ENCODE assay signal across 30 cellular contexts in genomic region chr18:9293948-9294347, GRCh38. TPM values are rescaled to one million over a fixed set of nuclear protein-coding genes. Genes with fewer than 3 reads are reported as not detected.
DNase-seq lines count a peak whose midpoint lies in the region; ATAC-seq, FAIRE-seq and TF ChIP-seq lines count a peak whose summit lies in the region.
"Had no signal": no experiment of that assay in that cellular context is flagged by ENCODE, and none has a peak within 500 bp of the region (broad histone marks: within the 10 kb centered on the region; RNA-seq: fewer than 3 reads in every experiment).

No MANE protein-coding gene starts in this region.

- DNase-seq in K562 (ENCODE audit: extremely low read depth in 1 of 4, low spot score in 3 of 4): no peak
- no peak for DNase-seq in OCI-M2 (lab: John Stamatoyannopoulos, UW; ENCODE audit: unreplicated experiment)
- DNase-seq in DMS153 treated with DMSO at 0.1 percent for 48 hours (lab: John Stamatoyannopoulos, UW; ENCODE audit: unreplicated experiment): no peak
- DNase-seq: 8988T; ACHN; AML-193; BE2C; C1 segment of cervical spinal cord; Caco-2; Calu3; CD4-positive, alpha-beta memory T cell; CD4-positive, alpha-beta T cell; CD4-positive, CD25-positive, alpha-beta regulatory T cell; CD8-positive, alpha-beta memory T cell; CD8-positive, alpha-beta T cell; COR-L47; DMS 273 treated with DMSO at 0.1 percent for 48 hours; DMS153; DMS53; DMS79; DMS79 treated with DMSO at 0.1 percent for 48 hours; DND-41; EL had no signal

- H3K4me3 ChIP-seq in HEK293 (ENCODE audit: low read depth, low read length) (no peak overlapping the region), K562 (no peak overlapping the region)
- H3K4me3 ChIP-seq: A549, BLaER1 had no signal

- no peak for TF ChIP-seq CTCF in HEK293 (tag by site-specific recombination; IDR thresholded peaks at IDR 0.05)
- TF ChIP-seq CTCF in K562 (IDR thresholded peaks at IDR 0.05 in 2 of 3, conservative IDR thresholded peaks at IDR 0.05 in 1 of 3; ENCODE audit: insufficient read depth in 2 of 3, low read depth in 1 of 3, low read length in 3 of 3): no peak

- POLR2A ChIA-PET in HEK293 (lab: Yijun Ruan, JAX): no interaction called here
- POLR2A ChIA-PET in K562 (lab: Yijun Ruan, JAX): interaction anchor here (1.6 kb wide), 1 partner anchor 18 kb away, joined by 3 read pairs; no protein-coding TSS in a partner anchor

- 8% methylated on average over 1 of the region's 1 CpG for WGBS in K562 (ENCODE audit: insufficient coverage, low coverage, missing lambda C conversion rate)

- no peak overlapping the region for H2AFZ ChIP-seq in K562 (ENCODE audit: low read depth, low read length)

- TF ChIP-seq RAD21 in K562 (CRISPR knock-in tag; conservative IDR thresholded peaks at IDR 0.05 in 1 of 2, IDR thresholded peaks at IDR 0.05 in 1 of 2): no peak

- H3K36me3 ChIP-seq in HEK293 (ENCODE audit: control insufficient read depth in 2 of 2, insufficient read depth in 1 of 2, low read length in 2 of 2): no peaks in the 10 kb centered on the region
- H3K36me3 ChIP-seq in K562 (ENCODE audit: control insufficient read depth, insufficient read depth, low read length): no peaks in the 10 kb centered on the region
- H3K36me3 ChIP-seq: BE2C; BLaER1; BLaER1 treated with 17β-estradiol and CSF1 and Interleukin-3, amounts not matched to agents 10 nM and 100 nM had no signal

- H3K4me2 ChIP-seq in K562 (ENCODE audit: insufficient read depth, low read length): no peak overlapping the region
- H3K4me2 ChIP-seq: A549; BLaER1; BLaER1 treated with 17β-estradiol and CSF1 and Interleukin-3, amounts not matched to agents 10 nM and 100 nM had no signal

- no peak for ATAC-seq in K562
- ATAC-seq: A549; CD8-positive, alpha-beta T cell had no signal

- TF ChIP-seq POLR2A in K562 (conservative IDR thresholded peaks at IDR 0.05): no peak

- no peaks in the 10 kb centered on the region for H3K79me2 ChIP-seq in K562 (ENCODE audit: control insufficient read depth, insufficient read depth, low read length)

- TF ChIP-seq EP300 in K562 (IDR thresholded peaks at IDR 0.05; ENCODE audit: low read length): no peak

- CTCF ChIA-PET in HEK293 (lab: Yijun Ruan, JAX) (no interaction called here), K562 (lab: Yijun Ruan, JAX; ENCODE audit: low intra/inter-chr PET ratio) (no interaction called here)

- in situ Hi-C loops in K562 (cut with MboI): no loop called here

- no peak overlapping the region for H3K9ac ChIP-seq in K562 (ENCODE audit: insufficient read depth in 1 of 2, low read depth in 2 of 2, low read length in 2 of 2)
- H3K9ac ChIP-seq: BLaER1; BLaER1 treated with 17β-estradiol and CSF1 and Interleukin-3, amounts not matched to agents 10 nM and 100 nM had no signal

- H3K9me3 ChIP-seq in HEK293 (ENCODE audit: control insufficient read depth, insufficient read depth, low read depth, low read length): no peaks in the 10 kb centered on the region; the same call in 1 of the 2 replicates
- peaks cover 10% of the 10 kb centered on the region for H3K9me3 ChIP-seq in K562 (replicated peaks; ENCODE audit: control insufficient read depth, insufficient read depth, low read depth, low read length)
- H3K9me3 ChIP-seq: BE2C had no signal

- no peaks in the 10 kb centered on the region for H3K9me1 ChIP-seq in K562 (ENCODE audit: control insufficient read depth, insufficient read depth, low read length)

- FAIRE-seq in K562 (lab: Jason Lieb, UNC): no peak
- FAIRE-seq: A204.1, A549, D721Med had no signal

- no TSS peak for BruUV-seq in K562 (replicated peaks; lab: Mats Ljungman, UMichigan)

- H4K20me1 ChIP-seq in K562 (replicated peaks; ENCODE audit: control insufficient read depth, insufficient read depth, low read length): no peaks in the 10 kb centered on the region
- H4K20me1 ChIP-seq: BLaER1; BLaER1 treated with 17β-estradiol and CSF1 and Interleukin-3, amounts not matched to agents 10 nM and 100 nM had no signal

- H3K27ac ChIP-seq in HEK293 (ENCODE audit: extremely low read depth, low read depth, low read length) (no peak overlapping the region), K562 (ENCODE audit: extremely low read depth, low read depth, low read length) (no peak overlapping the region)
- H3K27ac ChIP-seq: 22Rv1; A549; BLaER1; BLaER1 treated with 17β-estradiol and CSF1 and Interleukin-3, amounts not matched to agents 10 nM and 100 nM had no signal

- intact Hi-C loops in K562 (cut with micrococcal nuclease): no loop called here

- H3K4me1 ChIP-seq in HEK293 (ENCODE audit: control insufficient read depth, insufficient read depth, low read length): no peaks in the 10 kb centered on the region
- H3K4me1 ChIP-seq in K562 (replicated peaks in 1 of 2; ENCODE audit: control insufficient read depth in 2 of 2, insufficient read depth in 2 of 2, low read length in 2 of 2): no peaks in the 10 kb centered on the region
- H3K4me1 ChIP-seq: A549; BE2C; BLaER1; BLaER1 treated with 17β-estradiol and CSF1 and Interleukin-3, amounts not matched to agents 10 nM and 100 nM; Caco-2 had no signal

- no peaks in the 10 kb centered on the region for H3K27me3 ChIP-seq in K562 (ENCODE audit: control insufficient read depth in 2 of 2, insufficient read depth in 2 of 2, low read length in 2 of 2)
- H3K27me3 ChIP-seq: BE2C; BLaER1; BLaER1 treated with 17β-estradiol and CSF1 and Interleukin-3, amounts not matched to agents 10 nM and 100 nM had no signal

TF ChIP-seq in HEK293, 187 proteins besides CTCF, POLR2A, EP300 and RAD21:
- TF ChIP-seq ZNF214 (tag by site-specific recombination; IDR thresholded peaks at IDR 0.05; ENCODE audit: borderline replicate concordance) (no peak), SETDB1 (IDR thresholded peaks at IDR 0.05; ENCODE audit: insufficient read length, low read length) (peak; percentile 23)

TF ChIP-seq in K562, 482 proteins besides CTCF, POLR2A, EP300 and RAD21 (continues in another document):
- no peak for TF ChIP-seq MEF2A (IDR thresholded peaks at IDR 0.05; ENCODE audit: control insufficient read depth, low read depth, low read length)
- peak in 1 of 2 experiments; percentile 63; a peak in 1 of 3 replicates for TF ChIP-seq CBX3 (IDR thresholded peaks at IDR 0.05; ENCODE audit: borderline replicate concordance in 1 of 2, low read length in 2 of 2)
- no peak for TF ChIP-seq ZNF277 (CRISPR knock-in tag; IDR thresholded peaks at IDR 0.05; ENCODE audit: borderline replicate concordance)
- no peak for TF ChIP-seq U2AF2 (optimal IDR thresholded peaks at IDR 0.05; ENCODE audit: low read depth, low read length)
- TF ChIP-seq ARID3A (IDR thresholded peaks at IDR 0.05; ENCODE audit: borderline replicate concordance, low read depth, low read length): no peak
- TF ChIP-seq MCM5 (IDR thresholded peaks at IDR 0.05; ENCODE audit: low read depth): no peak
- TF ChIP-seq CBX5 (IDR thresholded peaks at IDR 0.05; ENCODE audit: borderline replicate concordance, low read depth): peak; percentile 61; the same call in 1 of the 2 replicates
- TF ChIP-seq CREBBP (IDR thresholded peaks at IDR 0.05; ENCODE audit: low read depth, low read length): no peak

RNA-seq across cellular contexts. Expression of gene TWSG1, which starts 40.6 kb away (rescaled TPM):
- 26.0 and 36.6 TPM in 2 replicates for total RNA-seq in K562 (2011; cell fraction: chromatin; rRNA removed; ENCODE audit: low replicate concordance)
- 21.5 and 28.8 TPM in 2 replicates for total RNA-seq in K562 (2011; cell fraction: nucleolus; rRNA removed)
- total RNA-seq in K562 (2011; cell fraction: nucleoplasm; rRNA removed): 34.2 and 50.5 TPM in 2 replicates
- total RNA-seq in K562 (2014; rRNA removed): 17.9 and 22.5 TPM in 2 replicates
- 30.5 and 33.3 TPM in 2 replicates for total RNA-seq in K562 (2014; rRNA removed; fragmentation: Illumina TruSeq; extraction: Trizol)
- 27.0 and 31.4 TPM in 2 replicates for total RNA-seq in K562 (2015; rRNA removed; fragmentation: Illumina TruSeq; extraction: Trizol)
- 26.2 and 29.1 TPM in 2 replicates for total RNA-seq in K562 (2021)
- polyA plus RNA-seq in K562 (2011; rRNA removed): 37.2 and 43.3 TPM in 2 replicates
- 20.1 and 40.3 TPM in 2 replicates for polyA plus RNA-seq in K562 (2011; cell fraction: cytosol; rRNA removed)
- polyA plus RNA-seq in K562 (2011; cell fraction: nucleus; rRNA removed): 11.0 and 18.5 TPM in 2 replicates
- polyA plus RNA-seq in K562 (2012): 34.6 and 37.6 TPM in 2 replicates
- polyA plus RNA-seq in K562 (2014; fragmentation: Illumina TruSeq; extraction: Trizol): 21.3 and 25.1 TPM in 2 replicates
- polyA plus RNA-seq in K562 (2014; fragmentation: Nextera tagmentation; extraction: Ambion mirVana): 10 to 100 TPM; 10.4 to 11.3 TPM
- 16.6 TPM in 2 replicates for polyA plus RNA-seq in K562 (2014; rRNA removed)
- polyA minus RNA-seq in K562 (2011; rRNA and poly(A)+ RNA removed): 78.2 and 99.4 TPM in 2 replicates
- 30.4 and 37.3 TPM in 2 replicates for polyA minus RNA-seq in K562 (2011; cell fraction: cytosol; rRNA and poly(A)+ RNA removed)
- 6.6 and 15.6 TPM in 2 replicates for polyA minus RNA-seq in K562 (2011; cell fraction: nucleus; rRNA and poly(A)+ RNA removed)

Comparison
In these comparisons a context has a peak if more than half of its experiments do, and no peak if none do; other contexts are left out.
1. Of the 44 proteins assayed by ChIP-seq in both K562 and HEK293: peak only in K562: TRIM28; only in HEK293: SETDB1; in both: none; in neither: 42.